ENCODE assay signal across 4 cellular contexts in the genomic region with DNA sequence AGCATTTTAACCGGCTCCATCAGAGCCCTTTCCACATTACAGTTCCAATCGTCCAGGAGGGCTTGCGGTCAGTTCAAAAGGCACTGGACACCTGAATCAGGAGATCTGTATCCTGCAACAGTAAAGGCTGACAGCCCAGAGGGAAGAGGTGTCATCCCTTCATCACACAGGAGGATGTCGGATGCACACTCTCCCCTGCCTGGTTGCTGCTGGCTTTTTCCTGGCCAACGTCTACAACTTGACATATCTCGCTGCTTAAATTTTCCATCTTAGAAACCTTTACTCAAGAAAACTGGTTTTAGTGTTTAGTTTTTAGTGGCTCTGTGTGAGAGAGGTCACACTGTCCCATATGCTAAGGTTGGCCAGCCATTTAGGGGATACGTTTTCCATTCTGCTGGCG.
DNase-seq lines count a peak whose midpoint lies in the region; TF ChIP-seq lines count a peak whose summit lies in the region.
"Not testable (repeated sequence)": the region's sequence is repeated elsewhere in the genome, so short reads cannot be mapped to it uniquely, and the experiment has no call there.

No MANE protein-coding gene starts in this region.

- not testable (repeated sequence) for H3K27me3 Mint-ChIP-seq in T-helper 2 cell treated with Interferon-gamma antibody and Interleukin-4, amounts not matched to agents 5 μg/mL and 100 μg/mL, for 36 hours (ENCODE audit: low read depth); osteocyte (ENCODE audit: unreplicated experiment)

- H3K27ac Mint-ChIP-seq in T-helper 2 cell treated with Interferon-gamma antibody and Interleukin-4, amounts not matched to agents 5 μg/mL and 100 μg/mL, for 36 hours; osteocyte (ENCODE audit: unreplicated experiment): not testable (repeated sequence)

- H3K9me3 Mint-ChIP-seq in T-helper 2 cell treated with Interferon-gamma antibody and Interleukin-4, amounts not matched to agents 5 μg/mL and 100 μg/mL, for 36 hours; osteocyte (ENCODE audit: unreplicated experiment): not testable (repeated sequence)

- not testable (repeated sequence) for TF ChIP-seq CTCF in osteocyte (IDR thresholded peaks at IDR 0.05)

- peak; percentile 3 for DNase-seq in T-helper 2 cell treated with Interferon-gamma antibody and Interleukin-4, amounts not matched to agents 5 μg/mL and 100 μg/mL, for 36 hours (ENCODE audit: low spot score)
- peak; percentile 49 for DNase-seq in activated CD8-positive, alpha-beta memory T cell treated with anti-CD3 and anti-CD28 coated beads, Interleukin-2, amount 50 U/mL, for 48 hours
- peak; percentile 79 for DNase-seq in mesenteric fat pad (ENCODE audit: low spot score)
- DNase-seq in osteocyte (ENCODE audit: extremely low spot score, unreplicated experiment) = peak; percentile 48

- H3K4me3 Mint-ChIP-seq in T-helper 2 cell treated with Interferon-gamma antibody and Interleukin-4, amounts not matched to agents 5 μg/mL and 100 μg/mL, for 36 hours; osteocyte (ENCODE audit: unreplicated experiment): not testable (repeated sequence)

- H3K36me3 Mint-ChIP-seq in T-helper 2 cell treated with Interferon-gamma antibody and Interleukin-4, amounts not matched to agents 5 μg/mL and 100 μg/mL, for 36 hours (ENCODE audit: low read depth); osteocyte (ENCODE audit: unreplicated experiment): not testable (repeated sequence)

- not testable (repeated sequence) for H3K4me1 Mint-ChIP-seq in T-helper 2 cell treated with Interferon-gamma antibody and Interleukin-4, amounts not matched to agents 5 μg/mL and 100 μg/mL, for 36 hours (ENCODE audit: low read depth)
- peaks cover 10% of the 10 kb centered on the region for H3K4me1 Mint-ChIP-seq in osteocyte (ENCODE audit: unreplicated experiment)

Comparison
In these comparisons a context has a peak if more than half of its experiments do, and no peak if none do; other contexts are left out.
1. Peak in every context shown above with its lines: DNase-seq.
2. DNase-seq: peak in every context shown above with its lines; median percentile 79 in mesenteric fat pad; 49 in activated CD8-positive, alpha-beta memory T cell treated with anti-CD3 and anti-CD28 coated beads, Interleukin-2, amount 50 U/mL, for 48 hours; 48 in osteocyte; 3 in T-helper 2 cell treated with Interferon-gamma antibody and Interleukin-4, amounts not matched to agents 5 μg/mL and 100 μg/mL, for 36 hours.